ENCODE assay signal across 15 cellular contexts in the genomic region with DNA sequence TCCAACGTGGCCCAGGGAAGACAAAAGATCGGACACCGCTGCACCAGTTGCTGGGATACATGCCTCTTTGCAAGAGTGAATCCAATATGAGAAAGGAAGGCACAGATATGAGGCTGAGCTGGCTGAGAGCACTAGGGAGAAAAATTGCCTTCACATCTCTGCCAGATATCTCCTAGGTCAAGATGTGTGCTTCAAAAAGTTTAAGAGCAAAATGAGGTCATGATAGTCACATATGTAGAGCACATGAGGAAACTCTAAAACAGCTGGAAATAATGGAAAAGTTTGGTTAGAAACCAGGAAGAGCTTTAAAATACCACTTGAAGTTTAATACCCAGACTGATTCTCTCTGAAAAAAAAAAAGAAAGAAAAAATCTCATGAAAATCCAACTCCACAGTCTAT. TPM values are rescaled to one million over a fixed set of nuclear protein-coding genes. Genes with fewer than 3 reads are reported as not detected.
DNase-seq lines count a peak whose midpoint lies in the region; ATAC-seq, FAIRE-seq and TF ChIP-seq lines count a peak whose summit lies in the region.
"Had no signal": no experiment of that assay in that cellular context is flagged by ENCODE, and none has a peak within 500 bp of the region (broad histone marks: within the 10 kb centered on the region; RNA-seq: fewer than 3 reads in every experiment).

No MANE protein-coding gene starts in this region.

- TF ChIP-seq RAD21 in A549 (conservative IDR thresholded peaks at IDR 0.05 in 1 of 2, IDR thresholded peaks at IDR 0.05 in 1 of 2): no peak

- CTCF ChIA-PET in A549 (lab: Yijun Ruan, JAX): interaction anchor here (1.6 to 1.7 kb wide), 2 partner anchors 19 to 50 kb away, joined by 4 to 5 read pairs; no protein-coding TSS in a partner anchor

- H3K4me3 Mint-ChIP-seq in T-helper 2 cell treated with Interferon-gamma antibody and Interleukin-4, amounts not matched to agents 5 μg/mL and 100 μg/mL, for 36 hours: peak overlapping the region; percentile 90
- peak overlapping the region; percentile 37 for H3K4me3 Mint-ChIP-seq in glutamatergic neuron (ENCODE audit: unreplicated experiment)

- H3K36me3 Mint-ChIP-seq in T-helper 2 cell treated with Interferon-gamma antibody and Interleukin-4, amounts not matched to agents 5 μg/mL and 100 μg/mL, for 36 hours (ENCODE audit: low read depth): peaks cover 3% of the 10 kb centered on the region
- no peaks in the 10 kb centered on the region for H3K36me3 Mint-ChIP-seq in glutamatergic neuron (ENCODE audit: unreplicated experiment)

- H3K4me1 Mint-ChIP-seq in T-helper 2 cell treated with Interferon-gamma antibody and Interleukin-4, amounts not matched to agents 5 μg/mL and 100 μg/mL, for 36 hours (ENCODE audit: low read depth): peaks cover 61% of the 10 kb centered on the region
- peaks cover 11% of the 10 kb centered on the region for H3K4me1 Mint-ChIP-seq in glutamatergic neuron (ENCODE audit: low read depth, unreplicated experiment)

- H3F3A ChIP-seq in DOHH2 (ENCODE audit: control insufficient read depth, insufficient read depth): peaks cover 51% of the 10 kb centered on the region

- ATAC-seq in A549 (no peak), HG03175 (IDR thresholded peaks at IDR 0.05; ENCODE audit: unreplicated experiment) (no peak), upper lobe of left lung (ENCODE audit: low FRiP score in 2 of 2) (no peak)

- H3K36me3 ChIP-seq in DOHH2 (ENCODE audit: control insufficient read depth, low read length): peaks cover 11% of the 10 kb centered on the region
- no peaks in the 10 kb centered on the region for H3K36me3 ChIP-seq in upper lobe of left lung

- no peaks in the 10 kb centered on the region for H3K9me2 ChIP-seq in DOHH2 (replicated peaks; ENCODE audit: control insufficient read depth, low read length)

- peak overlapping the region; percentile 99 for H3K27ac Mint-ChIP-seq in T-helper 2 cell treated with Interferon-gamma antibody and Interleukin-4, amounts not matched to agents 5 μg/mL and 100 μg/mL, for 36 hours
- peak overlapping the region; percentile 56 for H3K27ac Mint-ChIP-seq in glutamatergic neuron (ENCODE audit: unreplicated experiment)

- no peaks in the 10 kb centered on the region for H3K9me3 Mint-ChIP-seq in T-helper 2 cell treated with Interferon-gamma antibody and Interleukin-4, amounts not matched to agents 5 μg/mL and 100 μg/mL, for 36 hours
- H3K9me3 Mint-ChIP-seq in glutamatergic neuron (ENCODE audit: unreplicated experiment): peaks cover 16% of the 10 kb centered on the region

- H3K27ac ChIP-seq in A549 (peak overlapping the region; percentile 17 to 90; a peak in 4 of 6 replicates), DOHH2 (ENCODE audit: low read depth, low read length) (peak overlapping the region; percentile 96), upper lobe of left lung (no peak overlapping the region)

- H3K4me1 ChIP-seq in A549 (0 out of 3 replicates have a peak, but pooled peaks cover 7% of the 10 kb centered on the region), DOHH2 (ENCODE audit: control insufficient read depth, low read length) (peaks cover 87% of the 10 kb centered on the region), upper lobe of left lung (peaks cover 23 to 45% (median 29%) of the 10 kb centered on the region in 4 donors)

- 91% methylated on average over 3 of the region's 3 CpGs for WGBS in A549 (ENCODE audit: missing lambda C conversion rate)
- WGBS in upper lobe of left lung, 2 donors: 67 to 71% methylated on average over 3 of the region's 3 CpGs

- TF ChIP-seq EP300 in A549 (IDR thresholded peaks at IDR 0.05): no peak
- TF ChIP-seq EP300 in upper lobe of left lung (IDR thresholded peaks at IDR 0.05): no peak

- H3K4me2 ChIP-seq in A549 (no peak overlapping the region), DOHH2 (ENCODE audit: low read length) (peak overlapping the region; percentile 89)

- TF ChIP-seq CTCF in A549 (IDR thresholded peaks at IDR 0.05): no peak
- no peak for TF ChIP-seq CTCF in DOHH2 (IDR thresholded peaks at IDR 0.05; ENCODE audit: low read depth, low read length, poor library complexity, severe bottlenecking)
- no peak for TF ChIP-seq CTCF in glutamatergic neuron (IDR thresholded peaks at IDR 0.05; ENCODE audit: partially characterized antibody, unreplicated experiment)
- TF ChIP-seq CTCF in upper lobe of left lung (IDR thresholded peaks at IDR 0.05): no peak

- no peak for FAIRE-seq in A549 (lab: Jason Lieb, UNC)

- H3K27me3 Mint-ChIP-seq in T-helper 2 cell treated with Interferon-gamma antibody and Interleukin-4, amounts not matched to agents 5 μg/mL and 100 μg/mL, for 36 hours (ENCODE audit: low read depth): peaks cover 20% of the 10 kb centered on the region
- peaks cover 12% of the 10 kb centered on the region for H3K27me3 Mint-ChIP-seq in glutamatergic neuron (ENCODE audit: unreplicated experiment)

- no peaks in the 10 kb centered on the region for H3K9me3 ChIP-seq in A549
- no peaks in the 10 kb centered on the region for H3K9me3 ChIP-seq in DOHH2 (ENCODE audit: control insufficient read depth, insufficient read depth, low read length)
- H3K9me3 ChIP-seq in upper lobe of left lung: no peaks in the 10 kb centered on the region

- DNase-seq in A549 (ENCODE audit: low read depth in 1 of 2, low spot score in 1 of 2) (no peak), glutamatergic neuron (no peak), NCI-H1105 (lab: John Stamatoyannopoulos, UW) (no peak), upper lobe of left lung (no peak), kidney glomerular epithelial cell (lab: John Stamatoyannopoulos, UW) (no peak)
- DNase-seq in T-helper 2 cell treated with Interferon-gamma antibody and Interleukin-4, amounts not matched to agents 5 μg/mL and 100 μg/mL, for 36 hours (ENCODE audit: low spot score): no peak
- DNase-seq: activated CD8-positive, alpha-beta memory T cell treated with anti-CD3 and anti-CD28 coated beads for 24 hours; aorta; posterior cingulate gyrus; SW 1271 had no signal

- POLR2A ChIA-PET in A549 (lab: Yijun Ruan, JAX): interaction anchor here (0.8 to 10.7 kb wide), 5 partner anchors 19 to 63 kb away, joined by 3 to 127 read pairs (median 94); a partner anchor contains a TSS

- H3K79me2 ChIP-seq in DOHH2 (ENCODE audit: control insufficient read depth, low read length): no peaks in the 10 kb centered on the region
- H3K79me2 ChIP-seq: hepatocyte had no signal

- no peak overlapping the region for H3K4me3 ChIP-seq in A549
- peak overlapping the region; percentile 81 for H3K4me3 ChIP-seq in DOHH2 (ENCODE audit: low read length)
- no peak overlapping the region for H3K4me3 ChIP-seq in upper lobe of left lung
- H3K4me3 ChIP-seq: hepatocyte, lung had no signal

- TF ChIP-seq POLR2A in A549 (IDR thresholded peaks at IDR 0.05; ENCODE audit: low read length) (no peak), upper lobe of left lung (IDR thresholded peaks at IDR 0.05) (no peak)

- H4K20me1 ChIP-seq in DOHH2 (ENCODE audit: control insufficient read depth, insufficient read depth, low read depth, low read length): no peaks in the 10 kb centered on the region

- H3K27me3 ChIP-seq in DOHH2 (ENCODE audit: control insufficient read depth, low read length) (no peaks in the 10 kb centered on the region), upper lobe of left lung (no peaks in the 10 kb centered on the region)
- H3K27me3 ChIP-seq: hepatocyte had no signal

TF ChIP-seq in A549, 52 proteins besides CTCF, POLR2A, EP300 and RAD21:
- TF ChIP-seq FOXS1 (CRISPR knock-in tag; IDR thresholded peaks at IDR 0.05): no peak
- TF ChIP-seq NR3C1 (IDR thresholded peaks at IDR 0.05): no peak
- TF ChIP-seq CEBPB (IDR thresholded peaks at IDR 0.05): no peak

RNA-seq across cellular contexts. Expression of gene OR2B2, which starts 41.7 kb away (rescaled TPM):
- polyA plus RNA-seq in A549 (2011; rRNA removed): not detected in 2 replicates
- polyA plus RNA-seq in A549 (2012; cell fraction: cytosol; rRNA removed): not detected in 2 replicates
- polyA plus RNA-seq in A549 (2012; cell fraction: nucleus; rRNA removed): not detected in 2 replicates
- polyA plus RNA-seq in A549 (2017; fragmentation: RNase III; extraction: RNeasy Plus Mini Kit Qiagen cat#74134 plus additional on column Dnase treatment): not detected in 3 replicates
- not detected in 2 replicates for polyA minus RNA-seq in A549 (2011; rRNA and poly(A)+ RNA removed)
- not detected for total RNA-seq in glutamatergic neuron (ENCODE audit: unreplicated experiment)
- not detected for total RNA-seq in upper lobe of left lung
- total RNA-seq: aorta, hepatocyte, HT1080, lung had no signal
- polyA plus RNA-seq: aorta, hepatocyte, lung had no signal

Comparison
In these comparisons a context has a peak if more than half of its experiments do, and no peak if none do; other contexts are left out.
1. H3K27ac ChIP-seq: peak in A549 (2 of 2) and DOHH2 (single experiment); none in upper lobe of left lung (0 of 4).